30 cellular contexts compared by ENCODE assay signal in genomic region chr12:126776047-126776446, GRCh38.
"Had no signal": no experiment of that assay in that cellular context is flagged by ENCODE, and none has a peak within 500 bp of the region (broad histone marks: within the 10 kb centered on the region; RNA-seq: fewer than 3 reads in every experiment).

No MANE protein-coding gene starts in this region.

- H3K4me3 ChIP-seq: left lung, lower lobe of right lung, pancreas, prostate gland, skin epidermis, suprapubic skin, thoracic aorta, tibial artery, upper lobe of right lung had no signal

- H3K27ac ChIP-seq: left lung, lower lobe of right lung, pancreas, prostate gland, skin epidermis, suprapubic skin, thoracic aorta, tibial artery, upper lobe of right lung had no signal

- ATAC-seq: left colon; left lung; lower lobe of right lung; naive thymus-derived CD8-positive, alpha-beta T cell; pancreas; right cardiac atrium; sciatic nerve; upper lobe of right lung had no signal

- H3K27me3 Mint-ChIP-seq: stimulated activated naive CD8-positive, alpha-beta T cell treated with anti-CD3 and anti-CD28 coated beads, Interleukin-15, Interleukin-2, amounts not matched to agents 100 ng/mL and 50 ng/mL, for 24 hours had no signal

- H3K4me3 Mint-ChIP-seq: immature natural killer cell; naive thymus-derived CD8-positive, alpha-beta T cell; nephron; neural crest cell; stimulated activated naive CD8-positive, alpha-beta T cell treated with anti-CD3 and anti-CD28 coated beads, Interleukin-15, Interleukin-2, amounts not matched to agents 100 ng/mL and 50 ng/mL, for 24 hours had no signal

- H3K27ac Mint-ChIP-seq: immature natural killer cell; naive thymus-derived CD8-positive, alpha-beta T cell; nephron; stimulated activated naive CD8-positive, alpha-beta T cell treated with anti-CD3 and anti-CD28 coated beads, Interleukin-15, Interleukin-2, amounts not matched to agents 100 ng/mL and 50 ng/mL, for 24 hours had no signal

- DNase-seq: hippocampal formation; immature natural killer cell; kidney; left colon; left lung; lower lobe of right lung; mammary epithelial cell; mesenchymal stem cell; naive thymus-derived CD8-positive, alpha-beta T cell; nucleus accumbens; pancreas; posterior cingulate gyrus; retina; right cardiac atrium; stimulated activated CD4-positive, alpha-beta T cell treated with anti-CD3 and anti-CD28 coated beads, Interleukin-12 subunit alpha, Interleukin-12 subunit beta, amount 100 ng/mL, for 4 hours; stimulated activated CD4-positive, alpha-beta T cell treated with anti-CD3 and anti-CD28 coated beads, Interleukin-15, amount 100 ng/mL, for 24 hours; stimulated activated CD4-positive, alpha-beta T cell treated with anti-CD3 and anti-CD28 coated beads, Interleukin-2, amount 100 ng/mL, for 24 hours; stimulated activated CD4-positive, alpha-beta T cell treated with anti-CD3 and anti-CD28 coated beads, Interleukin-4, amount 100 ng/mL, for 1 hour; stimulated activated naive CD4-positive, alpha-beta T cell; tibial artery; trophoblast cell; upper lobe of right lung had no signal

- H3K36me3 Mint-ChIP-seq: naive thymus-derived CD8-positive, alpha-beta T cell had no signal

- H3K4me1 ChIP-seq: left lung, lower lobe of right lung, prostate gland, suprapubic skin, tibial artery, upper lobe of right lung had no signal

- H3K36me3 ChIP-seq: left lung, lower lobe of right lung, pancreas, prostate gland, suprapubic skin, thoracic aorta, tibial artery, upper lobe of right lung had no signal

- H3K4me1 Mint-ChIP-seq: nephron, neural crest cell had no signal

- H3K27me3 ChIP-seq: left lung, suprapubic skin, tibial artery, upper lobe of right lung had no signal
